Comparison of ENCODE assay signal across 21 cellular contexts in genomic region chr4:160213377-160213776, GRCh38.
"Had no signal": no experiment of that assay in that cellular context is flagged by ENCODE, and none has a peak within 500 bp of the region (broad histone marks: within the 10 kb centered on the region; RNA-seq: fewer than 3 reads in every experiment).

No MANE protein-coding gene starts in this region.

- H3K4me1 ChIP-seq: Peyer's patch, SJSA1 had no signal

- DNase-seq: KBM-7, MG63, NCI-H1092, NCI-H1105 treated with DMSO at 0.1 percent for 48 hours, NCI-H1417 treated with DMSO at 0.1 percent for 48 hours, NCI-H146, NCI-H1694 treated with DMSO at 0.1 percent for 48 hours, NCI-H1930, NCI-H2081, NCI-H2107, NCI-H2227 treated with DMSO at 0.1 percent for 48 hours, NCI-H524, NCI-H526 treated with DMSO at 0.1 percent for 48 hours, PC-9, Peyer's patch, SIG-M5, SK-N-SH, SW 1271, T-cell had no signal

- H3K27me3 ChIP-seq: Peyer's patch, SJSA1 had no signal

- H3K27ac ChIP-seq: PC-9, Peyer's patch, SJSA1 had no signal

- ATAC-seq: Right ventricle myocardium inferior, T-cell had no signal
